ENCODE assay signal across 24 cellular contexts in the genomic region with DNA sequence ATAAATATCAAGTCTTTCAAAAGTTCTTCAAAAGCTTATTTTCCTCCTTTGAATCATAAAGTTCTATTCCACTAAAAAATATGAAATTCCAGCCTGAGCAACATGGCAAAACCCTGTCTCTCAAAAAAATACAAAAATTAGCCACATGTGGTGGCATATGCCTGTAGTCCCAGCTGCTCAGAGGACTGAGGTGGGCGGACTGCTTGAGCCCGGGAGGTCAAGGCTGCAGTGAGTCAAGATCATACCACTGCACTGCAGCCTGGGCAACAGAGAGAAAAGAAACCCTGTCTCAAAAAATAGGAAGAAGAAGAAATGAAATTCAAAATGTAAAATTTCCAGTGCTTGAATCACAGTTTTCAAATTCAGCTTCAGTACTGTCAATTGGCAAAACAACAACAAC. TPM values are rescaled to one million over a fixed set of nuclear protein-coding genes. Genes with fewer than 3 reads are reported as not detected.
A peak's percentile ranks its signal among the peaks of the same experiment; 100 is the strongest.
DNase-seq lines count a peak whose midpoint lies in the region; TF ChIP-seq lines count a peak whose summit lies in the region.
"Had no signal": no experiment of that assay in that cellular context is flagged by ENCODE, and none has a peak within 500 bp of the region (broad histone marks: within the 10 kb centered on the region; RNA-seq: fewer than 3 reads in every experiment).

No MANE protein-coding gene starts in this region.

- no peaks in the 10 kb centered on the region for H4K20me1 ChIP-seq in OCI-LY1 (ENCODE audit: insufficient read depth, low read length)
- H4K20me1 ChIP-seq: BLaER1 had no signal

- no peak overlapping the region for H3K4me3 ChIP-seq in OCI-LY1 (ENCODE audit: low read depth, low read length, poor library complexity, severe bottlenecking)
- no peak overlapping the region for H3K4me3 ChIP-seq in choroid plexus epithelial cell (ENCODE audit: low read depth, low read length)
- H3K4me3 ChIP-seq in A673 (ENCODE audit: low read depth, low read length, poor library complexity, severe bottlenecking) = no peak overlapping the region
- H3K4me3 ChIP-seq: A549, BLaER1 had no signal

- H3K79me2 ChIP-seq in OCI-LY1 (ENCODE audit: insufficient read depth, low read length) = no peaks in the 10 kb centered on the region
- H3K79me2 ChIP-seq: parathyroid adenoma had no signal

- DNase-seq in EH (ENCODE audit: low read depth) (peak; percentile 15), choroid plexus epithelial cell (ENCODE audit: low read depth) (peak; percentile 61), nephron progenitor cell (no peak), NCI-H2081 (lab: John Stamatoyannopoulos, UW) (no peak), GM13977 (ENCODE audit: low spot score) (no peak), A673 (ENCODE audit: low spot score) (no peak)
- no peak for DNase-seq in stimulated activated CD4-positive, alpha-beta T cell treated with anti-CD3 and anti-CD28 coated beads, Interleukin-12 subunit alpha, Interleukin-12 subunit beta, amount 100 ng/mL, for 4 hours
- DNase-seq: activated CD4-positive, alpha-beta memory T cell treated with anti-CD3 and anti-CD28 coated beads for 36 hours; activated effector memory CD4-positive, alpha-beta T cell treated with anti-CD3 and anti-CD28 coated beads, Interleukin-2, amount 50 U/mL, for 16 hours; Caco-2; central memory CD4-positive, alpha-beta T cell; effector memory CD4-positive, alpha-beta T cell; mammary epithelial cell; MM.1S; naive thymus-derived CD8-positive, alpha-beta T cell; NCI-H2171 treated with DMSO at 0.1 percent for 48 hours; NCI-H748 treated with DMSO at 0.1 percent for 48 hours; substantia nigra had no signal

- BruUV-seq in A673 (replicated peaks; lab: Mats Ljungman, UMichigan) = no TSS peak

- H3K36me3 ChIP-seq in OCI-LY1 (ENCODE audit: insufficient read depth, low read length) (no peaks in the 10 kb centered on the region), A673 (ENCODE audit: insufficient read depth, low read length, poor library complexity, severe bottlenecking) (no peaks in the 10 kb centered on the region)
- H3K36me3 ChIP-seq: BLaER1 had no signal

- CTCF ChIA-PET in A673 (lab: Charles Lee) = no interaction called here

- no peaks in the 10 kb centered on the region for H3K9me3 ChIP-seq in OCI-LY1 (ENCODE audit: low read length)
- no peaks in the 10 kb centered on the region for H3K9me3 ChIP-seq in A673 (ENCODE audit: low read depth, low read length, poor library complexity, severe bottlenecking)
- H3K9me3 ChIP-seq: A549, BLaER1, Caco-2 had no signal

- H3F3A ChIP-seq in OCI-LY1 (ENCODE audit: insufficient read depth, low read length) = 0 out of 2 replicates have a peak, but pooled peaks cover 4% of the 10 kb centered on the region

- in situ Hi-C loops in GM13977 (cut with MboI; ENCODE audit: low pct_unique_long_range_greater_than_20kb, low sequenced_read_pairs, unreplicated experiment) = no loop called here

- peak overlapping the region; percentile 75 for H3K27ac ChIP-seq in OCI-LY1 (ENCODE audit: low read depth, low read length, poor library complexity, severe bottlenecking)
- H3K27ac ChIP-seq in A673 (ENCODE audit: low read depth, low read length, poor library complexity, severe bottlenecking) = no peak overlapping the region
- H3K27ac ChIP-seq: A549, BLaER1, HL-60, parathyroid adenoma had no signal

- POLR2A ChIA-PET in A673 (lab: Charles Lee; ENCODE audit: low non-redundant PET) = no interaction called here

- no peak for TF ChIP-seq CTCF in OCI-LY1 (IDR thresholded peaks at IDR 0.05; ENCODE audit: low read length)
- no peak for TF ChIP-seq CTCF in choroid plexus epithelial cell (conservative IDR thresholded peaks at IDR 0.05; ENCODE audit: low read depth, low read length)
- TF ChIP-seq CTCF in nephron progenitor cell (IDR thresholded peaks at IDR 0.05) = no peak
- no peak for TF ChIP-seq CTCF in GM13977 (IDR thresholded peaks at IDR 0.05; ENCODE audit: extremely low read depth, insufficient read depth, missing control alignments)
- no peak for TF ChIP-seq CTCF in A673 (conservative IDR thresholded peaks at IDR 0.05; ENCODE audit: low read depth, low read length)

- peaks cover 6% of the 10 kb centered on the region for H3K36me3 Mint-ChIP-seq in nephron progenitor cell (ENCODE audit: low read depth)
- H3K36me3 Mint-ChIP-seq: activated CD4-positive, alpha-beta memory T cell treated with anti-CD3 and anti-CD28 coated beads for 36 hours; naive thymus-derived CD8-positive, alpha-beta T cell had no signal

- no peaks in the 10 kb centered on the region for H3K9me3 Mint-ChIP-seq in nephron progenitor cell
- H3K9me3 Mint-ChIP-seq: activated CD4-positive, alpha-beta memory T cell treated with anti-CD3 and anti-CD28 coated beads for 36 hours; IgD-negative memory B cell; naive thymus-derived CD8-positive, alpha-beta T cell had no signal

- intact Hi-C loops in A673 (cut with micrococcal nuclease; ENCODE audit: unreplicated experiment) = no loop called here

- H2AFZ ChIP-seq in OCI-LY1 (ENCODE audit: low read length) = no peak overlapping the region
- H2AFZ ChIP-seq: parathyroid adenoma had no signal

- H3K27me3 Mint-ChIP-seq in nephron progenitor cell (ENCODE audit: low read depth, poor library complexity) = no peaks in the 10 kb centered on the region
- H3K27me3 Mint-ChIP-seq: activated CD4-positive, alpha-beta memory T cell treated with anti-CD3 and anti-CD28 coated beads for 36 hours; IgD-negative memory B cell had no signal

- H3K4me2 ChIP-seq in OCI-LY1 (ENCODE audit: low read length) = no peak overlapping the region; the same call in 1 of the 2 replicates
- H3K4me2 ChIP-seq: A549, BLaER1 had no signal

- peak overlapping the region; percentile 76 for H3K27ac Mint-ChIP-seq in nephron progenitor cell
- H3K27ac Mint-ChIP-seq: activated CD4-positive, alpha-beta memory T cell treated with anti-CD3 and anti-CD28 coated beads for 36 hours; naive thymus-derived CD8-positive, alpha-beta T cell had no signal

- H3K4me1 ChIP-seq in OCI-LY1 (ENCODE audit: insufficient read depth, low read length, severe bottlenecking) (peaks cover 55% of the 10 kb centered on the region), A673 (ENCODE audit: insufficient read depth, low read length, poor library complexity, severe bottlenecking) (no peaks in the 10 kb centered on the region)
- H3K4me1 ChIP-seq: A549, Caco-2, parathyroid adenoma had no signal

- H3K27me3 ChIP-seq in OCI-LY1 (ENCODE audit: insufficient read depth, low read length) (no peaks in the 10 kb centered on the region), A673 (replicated peaks; ENCODE audit: insufficient read depth, low read depth, low read length, poor library complexity) (no peaks in the 10 kb centered on the region)
- H3K27me3 ChIP-seq: BLaER1 had no signal

- H3K4me3 Mint-ChIP-seq in nephron progenitor cell = no peak overlapping the region
- H3K4me3 Mint-ChIP-seq: activated CD4-positive, alpha-beta memory T cell treated with anti-CD3 and anti-CD28 coated beads for 36 hours; IgD-negative memory B cell; naive thymus-derived CD8-positive, alpha-beta T cell had no signal

- no peaks in the 10 kb centered on the region for H3K9me2 ChIP-seq in OCI-LY1 (ENCODE audit: low read depth, low read length)

- H3K4me1 Mint-ChIP-seq in nephron progenitor cell = peaks cover 40% of the 10 kb centered on the region
- H3K4me1 Mint-ChIP-seq: IgD-negative memory B cell had no signal

- H3K9ac ChIP-seq in OCI-LY1 (ENCODE audit: low read length) = no peak overlapping the region
- H3K9ac ChIP-seq: BLaER1, parathyroid adenoma had no signal

RNA-seq across cellular contexts. Expression of a gene that starts 24.6 kb away (rescaled TPM):
- 3.6 and 4.0 TPM in 2 replicates for total RNA-seq in A673 (2021)

RNA-seq across cellular contexts. Expression of a gene that starts 24.8 kb away (rescaled TPM):
- total RNA-seq in A673 (2021) = 3.8 and 5.1 TPM in 2 replicates

Comparison
In these comparisons a context has a peak if more than half of its experiments do, and no peak if none do; other contexts are left out.
1. DNase-seq: peak in EH (single experiment) and choroid plexus epithelial cell (single experiment); none in nephron progenitor cell (single experiment), stimulated activated CD4-positive, alpha-beta T cell treated with anti-CD3 and anti-CD28 coated beads, Interleukin-12 subunit alpha, Interleukin-12 subunit beta, amount 100 ng/mL, for 4 hours (single experiment), NCI-H2081 (0 of 2), GM13977 (single experiment) and A673 (single experiment).